8 cellular contexts compared by ENCODE assay signal in the genomic region with DNA sequence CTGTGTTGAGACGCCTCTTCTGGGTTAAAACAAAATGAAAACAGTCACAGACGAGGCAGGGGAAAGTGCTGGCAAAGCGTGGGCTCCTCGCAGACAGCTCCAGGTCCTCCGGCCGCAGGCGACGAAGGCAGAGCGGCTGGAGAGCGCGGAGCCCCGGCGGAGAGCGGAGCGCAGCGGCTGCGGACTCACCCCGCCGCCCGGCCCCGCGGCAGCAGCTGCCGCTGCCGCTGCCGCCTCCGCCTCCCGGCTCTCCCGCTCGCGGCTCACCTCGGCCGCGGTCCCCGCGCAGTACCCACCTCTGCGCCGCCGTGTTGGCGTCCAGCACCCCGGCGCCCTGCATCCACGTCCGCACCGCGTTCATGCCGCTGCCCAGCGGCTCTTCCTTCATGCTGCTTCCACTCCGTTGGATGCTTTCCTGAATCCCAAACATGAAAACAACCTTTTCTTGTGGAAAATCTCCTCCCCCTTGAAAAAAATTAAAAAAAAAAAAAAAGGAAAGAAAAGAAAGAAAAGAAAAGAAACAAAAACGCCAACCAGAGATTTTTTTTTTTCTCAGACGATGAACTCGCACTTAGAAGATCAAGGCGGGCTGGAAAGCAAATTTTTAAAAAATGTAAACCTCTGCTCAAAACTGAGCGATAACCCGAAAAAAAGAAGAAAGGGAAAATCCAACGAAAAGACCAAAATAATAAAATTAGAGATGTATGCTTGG. TPM values are rescaled to one million over a fixed set of nuclear protein-coding genes. Genes with fewer than 3 reads are reported as not detected.
DNase-seq lines count a peak whose midpoint lies in the region; ATAC-seq and TF ChIP-seq lines count a peak whose summit lies in the region.

No MANE protein-coding gene starts in this region.

- no peak for TF ChIP-seq EP300 in transverse colon (IDR thresholded peaks at IDR 0.05; ENCODE audit: low read depth)

- H3K27ac ChIP-seq in endodermal cell (ENCODE audit: low read depth, low read length): no peak overlapping the region
- peak overlapping the region; percentile 50 to 70 (median 68) for H3K27ac ChIP-seq in transverse colon

- H3K27me3 ChIP-seq in endodermal cell (ENCODE audit: control insufficient read depth, insufficient read depth, low read length, poor library complexity, severe bottlenecking) (peaks cover 96% of the 10 kb centered on the region), transverse colon (peaks cover 98% of the 10 kb centered on the region)

- POLR2A ChIA-PET in activated CD8-positive, alpha-beta T cell treated with anti-CD3 and anti-CD28 coated beads for 36 hours (lab: Charles Lee): interaction anchor here (0.9 kb wide), 1 partner anchor 923 kb away, joined by 3 read pairs; no protein-coding TSS in a partner anchor

- no peak overlapping the region for H3K9ac ChIP-seq in endodermal cell (ENCODE audit: extremely low read depth, low read length, poor library complexity, severe bottlenecking)

- peaks cover 12% of the 10 kb centered on the region for H3K4me1 ChIP-seq in endodermal cell (ENCODE audit: control insufficient read depth, insufficient read depth, low read length)
- H3K4me1 ChIP-seq in mucosa of descending colon (ENCODE audit: low read depth): peaks cover 16% of the 10 kb centered on the region
- H3K4me1 ChIP-seq in transverse colon: peaks cover 0 to 31% (median 15%) of the 10 kb centered on the region in 4 donors

- peaks cover 51% of the 10 kb centered on the region for H3K27me3 Mint-ChIP-seq in activated CD8-positive, alpha-beta T cell treated with anti-CD3 and anti-CD28 coated beads for 36 hours
- peaks cover 100% of the 10 kb centered on the region for H3K27me3 Mint-ChIP-seq in endodermal cell (ENCODE audit: insufficient read depth)

- H3K9me3 Mint-ChIP-seq in activated CD8-positive, alpha-beta T cell treated with anti-CD3 and anti-CD28 coated beads for 36 hours: no peaks in the 10 kb centered on the region
- H3K9me3 Mint-ChIP-seq in endodermal cell: no peaks in the 10 kb centered on the region

- ATAC-seq in GM21619 (IDR thresholded peaks at IDR 0.05; ENCODE audit: unreplicated experiment) (peak; percentile 12), mucosa of descending colon (peak; percentile 37), HG02884 (IDR thresholded peaks at IDR 0.05; ENCODE audit: unreplicated experiment) (no peak)
- ATAC-seq in activated CD8-positive, alpha-beta T cell treated with anti-CD3 and anti-CD28 coated beads for 36 hours: peak; percentile 49

- DNase-seq in DMS53 (lab: John Stamatoyannopoulos, UW) (peak; percentile 91), NCI-H1105 treated with DMSO at 0.1 percent for 48 hours (lab: John Stamatoyannopoulos, UW) (peak; percentile 71), endodermal cell (peak; percentile 77), mucosa of descending colon (peak in 2 of 3 donors; percentile 51 to 64), transverse colon (no peak)
- peak; percentile 62 for DNase-seq in activated CD8-positive, alpha-beta T cell treated with anti-CD3 and anti-CD28 coated beads for 36 hours

- H3K4me3 ChIP-seq in endodermal cell (ENCODE audit: low read length): peak overlapping the region; percentile 75
- H3K4me3 ChIP-seq in mucosa of descending colon: no peak overlapping the region
- peak overlapping the region; percentile 25 to 48 (median 41) for H3K4me3 ChIP-seq in transverse colon

- in situ Hi-C loops in transverse colon (cut with MboI; ENCODE audit: low pct_ligation_motif_present in 1 of 4, low pct_unique_long_range_greater_than_20kb in 1 of 4, low sequenced_read_pairs in 3 of 4): no loop called here

- H3K4me3 Mint-ChIP-seq in activated CD8-positive, alpha-beta T cell treated with anti-CD3 and anti-CD28 coated beads for 36 hours: peak overlapping the region; percentile 76
- peak overlapping the region; percentile 60 for H3K4me3 Mint-ChIP-seq in endodermal cell

- WGBS in endodermal cell (ENCODE audit: insufficient coverage in 1 of 2, insufficient read length in 1 of 2), 2 experiments: 0% methylated on average over 15 to 55 of the region's 55 CpGs
- WGBS in transverse colon (ENCODE audit: low coverage in 1 of 2), 2 donors: 2 to 3% methylated on average over 16 to 49 of the region's 55 CpGs

- H3K4me1 Mint-ChIP-seq in activated CD8-positive, alpha-beta T cell treated with anti-CD3 and anti-CD28 coated beads for 36 hours (ENCODE audit: low read depth): peaks cover 34% of the 10 kb centered on the region
- peaks cover 31% of the 10 kb centered on the region for H3K4me1 Mint-ChIP-seq in endodermal cell

- no peak for TF ChIP-seq POLR2A in transverse colon (IDR thresholded peaks at IDR 0.05)

- intact Hi-C loops in activated CD8-positive, alpha-beta T cell treated with anti-CD3 and anti-CD28 coated beads for 36 hours (cut with micrococcal nuclease): no loop called here
- intact Hi-C loops in mucosa of descending colon (cut with DNase I, micrococcal nuclease) (no loop called here), transverse colon (cut with DNase I; ENCODE audit: low total_unique reads) (no loop called here)

- H3K36me3 ChIP-seq in endodermal cell (ENCODE audit: control insufficient read depth, insufficient read depth, low read length) (no peaks in the 10 kb centered on the region), mucosa of descending colon (ENCODE audit: low read depth) (no peaks in the 10 kb centered on the region), transverse colon (no peaks in the 10 kb centered on the region)

- H3K9me3 ChIP-seq in endodermal cell (ENCODE audit: control insufficient read depth, low read length) (no peaks in the 10 kb centered on the region), mucosa of descending colon (no peaks in the 10 kb centered on the region), transverse colon (no peaks in the 10 kb centered on the region)

- no peaks in the 10 kb centered on the region for H3K36me3 Mint-ChIP-seq in activated CD8-positive, alpha-beta T cell treated with anti-CD3 and anti-CD28 coated beads for 36 hours (ENCODE audit: low read depth)
- no peaks in the 10 kb centered on the region for H3K36me3 Mint-ChIP-seq in endodermal cell (ENCODE audit: low read depth)

- H3K27ac Mint-ChIP-seq in activated CD8-positive, alpha-beta T cell treated with anti-CD3 and anti-CD28 coated beads for 36 hours: peak overlapping the region; percentile 19
- H3K27ac Mint-ChIP-seq in endodermal cell: no peak overlapping the region

- no peak for TF ChIP-seq CTCF in activated CD8-positive, alpha-beta T cell treated with anti-CD3 and anti-CD28 coated beads for 36 hours (IDR thresholded peaks at IDR 0.05)
- TF ChIP-seq CTCF in endodermal cell (conservative IDR thresholded peaks at IDR 0.05): no peak
- no peak for TF ChIP-seq CTCF in mucosa of descending colon (IDR thresholded peaks at IDR 0.05)
- TF ChIP-seq CTCF in transverse colon (IDR thresholded peaks at IDR 0.05): no peak

- CTCF ChIA-PET in activated CD8-positive, alpha-beta T cell treated with anti-CD3 and anti-CD28 coated beads for 36 hours (lab: Charles Lee): interaction anchor here (1.5 to 1.7 kb wide), 2 partner anchors 403 to 1024 kb away, joined by 3 to 9 read pairs; no protein-coding TSS in a partner anchor

RNA-seq across cellular contexts. Expression of a gene that starts 0.5 kb away (rescaled TPM):
- total RNA-seq in activated CD8-positive, alpha-beta T cell treated with anti-CD3 and anti-CD28 coated beads for 36 hours: under 1 TPM in 1 of 2 experiments, not detected in 1; 0.22 TPM
- total RNA-seq in endodermal cell: under 1 TPM in 1 of 2 donors, not detected in 1; 0.24 TPM
- polyA plus RNA-seq in endodermal cell (2013, experiment 1 of 2): 8.6 TPM
- 7.0 TPM for polyA plus RNA-seq in endodermal cell (2013, experiment 2 of 2)
- 10 to 100 TPM in 1 of 3 donors, 1 to 10 TPM in 2; 3.8 to 16.6 (median 7.5) TPM for total RNA-seq in mucosa of descending colon
- 10 to 100 TPM in 2 of 4 donors, 1 to 10 TPM in 2; 5.3 to 23.6 (median 10.1) TPM for total RNA-seq in transverse colon
